19 cellular contexts compared by ENCODE assay signal in the genomic region with DNA sequence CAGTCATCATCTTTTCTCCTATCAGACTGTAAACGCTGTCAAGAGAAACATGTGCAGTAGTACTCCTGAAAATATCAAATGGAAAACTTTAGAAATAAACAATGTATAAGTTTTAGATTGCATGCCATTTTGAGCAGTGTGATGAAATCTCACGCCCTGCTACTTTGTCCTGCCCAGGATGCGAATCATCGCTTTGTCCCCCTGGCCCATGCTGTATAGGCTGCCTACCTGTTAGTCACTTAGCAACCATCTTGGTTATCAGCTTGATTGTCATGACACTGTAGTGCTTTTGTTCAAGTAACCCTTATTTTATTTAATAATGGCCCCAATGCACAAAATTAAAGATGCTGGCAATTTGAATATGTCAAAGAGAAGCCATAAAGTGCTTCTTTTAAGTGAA.
"Had no signal": no experiment of that assay in that cellular context is flagged by ENCODE, and none has a peak within 500 bp of the region (broad histone marks: within the 10 kb centered on the region; RNA-seq: fewer than 3 reads in every experiment).

No MANE protein-coding gene starts in this region.

- H3K27me3 ChIP-seq: esophagus muscularis mucosa, sigmoid colon, testis, tibial nerve, upper lobe of right lung had no signal

- H3K9me3 ChIP-seq: esophagus muscularis mucosa, left ventricle myocardium inferior, sigmoid colon, testis, tibial nerve, upper lobe of right lung had no signal

- H3K4me1 ChIP-seq: esophagus muscularis mucosa, sigmoid colon, testis, tibial nerve, upper lobe of right lung had no signal

- FAIRE-seq: endometrium, kidney had no signal

- H3K36me3 ChIP-seq: tibial nerve, upper lobe of right lung had no signal

- H3K27ac ChIP-seq: epithelial cell of prostate, esophagus muscularis mucosa, left ventricle myocardium inferior, sigmoid colon, skin epidermis, testis, tibial nerve, upper lobe of right lung had no signal

- H3K4me3 ChIP-seq: esophagus muscularis mucosa, left ventricle myocardium inferior, sigmoid colon, skin epidermis, testis, tibial nerve, upper lobe of right lung had no signal

- ATAC-seq: natural killer cell; stimulated activated naive B cell treated with anti-CD40 and anti-IgM and Interleukin-4, amounts not matched to agents 10 μg/mL and 1 μg/mL and 100 μg/mL, for 72 hours; stimulated activated naive CD8-positive, alpha-beta T cell treated with anti-CD3 and anti-CD28 coated beads, Interleukin-15, amount 100 ng/mL, for 72 hours; upper lobe of right lung had no signal

- DNase-seq: effector memory CD4-positive, alpha-beta T cell; foreskin fibroblast; kidney; left cardiac atrium; left ventricle myocardium inferior; natural killer cell; posterior cingulate gyrus; sigmoid colon; stimulated activated CD4-positive, alpha-beta T cell treated with anti-CD3 and anti-CD28 coated beads, Interleukin-2, amount 100 ng/mL, for 24 hours; stimulated activated CD4-positive, alpha-beta T cell treated with anti-CD3 and anti-CD28 coated beads, Interleukin-4, amount 100 ng/mL, for 4 hours; stimulated activated naive B cell treated with anti-CD40 and anti-IgM and Interleukin-4, amounts not matched to agents 10 μg/mL and 1 μg/mL and 100 μg/mL, for 72 hours; stimulated activated naive CD8-positive, alpha-beta T cell treated with anti-CD3 and anti-CD28 coated beads, Interleukin-15, amount 100 ng/mL, for 72 hours; testis; upper lobe of right lung had no signal
